6 cellular contexts compared by ENCODE assay signal in genomic region chr19:45717983-45718650, GRCh38. TPM values are rescaled to one million over a fixed set of nuclear protein-coding genes. Genes with fewer than 3 reads are reported as not detected.
A peak's percentile ranks its signal among the peaks of the same experiment; 100 is the strongest.
DNase-seq lines count a peak whose midpoint lies in the region; TF ChIP-seq lines count a peak whose summit lies in the region.

No MANE protein-coding gene starts in this region.

- no peak for DNase-seq in epithelial cell of proximal tubule (ENCODE audit: low read depth)
- DNase-seq in smooth muscle cell (lab: John Stamatoyannopoulos, UW; ENCODE audit: unreplicated experiment) = no peak
- no peak for DNase-seq in DMS153 treated with DMSO at 0.1 percent for 48 hours (lab: John Stamatoyannopoulos, UW; ENCODE audit: unreplicated experiment)
- no peak for DNase-seq in D341Med (ENCODE audit: low spot score)
- no peak for DNase-seq in NCI-H1436 treated with DMSO at 0.1 percent for 48 hours (lab: John Stamatoyannopoulos, UW)

- no peaks in the 10 kb centered on the region for H3F3A ChIP-seq in OCI-LY1 (ENCODE audit: insufficient read depth, low read length)
- peaks cover 4% of the 10 kb centered on the region for H3F3A ChIP-seq in smooth muscle cell (ENCODE audit: low read depth)

- 58% methylated on average over 12 of the region's 12 CpGs for WGBS in smooth muscle cell (ENCODE audit: low lambda C conversion rate)

- H2AFZ ChIP-seq in OCI-LY1 (ENCODE audit: low read length) (no peak overlapping the region), smooth muscle cell (ENCODE audit: low read depth) (no peak overlapping the region)

- peaks cover 21% of the 10 kb centered on the region for H3K79me2 ChIP-seq in OCI-LY1 (ENCODE audit: insufficient read depth, low read length)
- peaks cover 55% of the 10 kb centered on the region for H3K79me2 ChIP-seq in smooth muscle cell (ENCODE audit: low read depth)

- H3K27me3 ChIP-seq in OCI-LY1 (ENCODE audit: insufficient read depth, low read length) = no peaks in the 10 kb centered on the region
- H3K27me3 ChIP-seq in smooth muscle cell (ENCODE audit: low read depth) = no peaks in the 10 kb centered on the region

- H3K9ac ChIP-seq in OCI-LY1 (ENCODE audit: low read length) (peak overlapping the region; percentile 85), smooth muscle cell (ENCODE audit: low read depth) (peak overlapping the region; percentile 42)

- H3K36me3 ChIP-seq in OCI-LY1 (ENCODE audit: insufficient read depth, low read length) = peaks cover 12% of the 10 kb centered on the region
- H3K36me3 ChIP-seq in smooth muscle cell (ENCODE audit: low read depth) = no peaks in the 10 kb centered on the region

- H3K4me1 ChIP-seq in OCI-LY1 (ENCODE audit: insufficient read depth, low read length, severe bottlenecking) (peaks cover 31% of the 10 kb centered on the region), smooth muscle cell (ENCODE audit: low read depth) (no peaks in the 10 kb centered on the region)

- H4K20me1 ChIP-seq in OCI-LY1 (ENCODE audit: insufficient read depth, low read length) (no peaks in the 10 kb centered on the region), smooth muscle cell (ENCODE audit: low read depth) (peaks cover 5% of the 10 kb centered on the region)

- H3K4me2 ChIP-seq in OCI-LY1 (ENCODE audit: low read length) = peak overlapping the region; percentile 91
- peak overlapping the region; percentile 96 for H3K4me2 ChIP-seq in smooth muscle cell

- H3K9me3 ChIP-seq in OCI-LY1 (ENCODE audit: low read length) (no peaks in the 10 kb centered on the region), smooth muscle cell (replicated peaks; ENCODE audit: low read depth) (no peaks in the 10 kb centered on the region)

- no peak for TF ChIP-seq CTCF in OCI-LY1 (IDR thresholded peaks at IDR 0.05; ENCODE audit: low read length)
- no peak for TF ChIP-seq CTCF in epithelial cell of proximal tubule (conservative IDR thresholded peaks at IDR 0.05; ENCODE audit: low read depth, low read length)
- no peak for TF ChIP-seq CTCF in smooth muscle cell (IDR thresholded peaks at IDR 0.05; ENCODE audit: borderline replicate concordance, insufficient read depth, poor library complexity, severe bottlenecking)

- peak overlapping the region; percentile 66 for H3K4me3 ChIP-seq in OCI-LY1 (ENCODE audit: low read depth, low read length, poor library complexity, severe bottlenecking)
- H3K4me3 ChIP-seq in epithelial cell of proximal tubule (ENCODE audit: low read depth, low read length) = peak overlapping the region; percentile 97
- H3K4me3 ChIP-seq in smooth muscle cell = peak overlapping the region; percentile 85

- no peaks in the 10 kb centered on the region for H3K9me2 ChIP-seq in OCI-LY1 (ENCODE audit: low read depth, low read length)

- H3K27ac ChIP-seq in OCI-LY1 (ENCODE audit: low read depth, low read length, poor library complexity, severe bottlenecking) (peak overlapping the region; percentile 74), smooth muscle cell (ENCODE audit: low read depth) (peak overlapping the region; percentile 84)

RNA-seq across cellular contexts. Expression of gene FBXO46, which starts 12.6 kb away (rescaled TPM):
- total RNA-seq in epithelial cell of proximal tubule (6.6 and 11.5 TPM in 2 replicates), smooth muscle cell (5.6 and 7.2 TPM in 2 replicates)
- 7.9 and 13.1 TPM in 2 replicates for polyA plus RNA-seq in smooth muscle cell

RNA-seq across cellular contexts. Expression of gene MEIOSIN, which starts 15.1 kb away (rescaled TPM):
- total RNA-seq in epithelial cell of proximal tubule (not detected in 2 replicates), smooth muscle cell (not detected in 2 replicates)
- 0.12 TPM in 1 of 2 replicates, not detected in the other for polyA plus RNA-seq in smooth muscle cell

RNA-seq across cellular contexts. Expression of gene QPCTL, which starts 25.7 kb away (rescaled TPM):
- total RNA-seq in epithelial cell of proximal tubule = 19.3 and 25.2 TPM in 2 replicates
- total RNA-seq in smooth muscle cell = 12.2 and 12.9 TPM in 2 replicates
- polyA plus RNA-seq in smooth muscle cell = 10.0 and 13.3 TPM in 2 replicates

RNA-seq across cellular contexts. Expression of gene SNRPD2, which starts 26.4 kb away (rescaled TPM):
- total RNA-seq in epithelial cell of proximal tubule (331 and 431 TPM in 2 replicates), smooth muscle cell (234 and 284 TPM in 2 replicates)
- 637 and 690 TPM in 2 replicates for polyA plus RNA-seq in smooth muscle cell

RNA-seq across cellular contexts. Expression of gene GIPR, which starts 50.1 kb away (rescaled TPM):
- 0.22 and 0.86 TPM in 2 replicates for total RNA-seq in epithelial cell of proximal tubule
- total RNA-seq in smooth muscle cell = 0.99 and 1.8 TPM in 2 replicates
- polyA plus RNA-seq in smooth muscle cell = 2.4 and 3.4 TPM in 2 replicates
